In genomic region chr6:3247255-3248146, GRCh38 we compare ENCODE assay signal across 8 cellular contexts. TPM values are rescaled to one million over a fixed set of nuclear protein-coding genes. Genes with fewer than 3 reads are reported as not detected.
DNase-seq lines count a peak whose midpoint lies in the region; ATAC-seq, FAIRE-seq and TF ChIP-seq lines count a peak whose summit lies in the region.

No MANE protein-coding gene starts in this region.

- no peak overlapping the region for H3K27ac Mint-ChIP-seq in activated CD4-positive, alpha-beta T cell treated with anti-CD3 and anti-CD28 coated beads, Interleukin-2, amount 10 ng/mL, durations not matched to agents 7 days and 5 days
- H3K27ac Mint-ChIP-seq in stimulated activated memory B cell treated with anti-CD40 and anti-IgM and Interleukin-4, amounts not matched to agents 10 μg/mL and 1 μg/mL and 100 μg/mL, for 72 hours, result no peak overlapping the region

- H3K4me1 Mint-ChIP-seq in activated CD4-positive, alpha-beta T cell treated with anti-CD3 and anti-CD28 coated beads, Interleukin-2, amount 10 ng/mL, durations not matched to agents 7 days and 5 days, result peaks cover 10% of the 10 kb centered on the region
- peaks cover 7% of the 10 kb centered on the region for H3K4me1 Mint-ChIP-seq in stimulated activated memory B cell treated with anti-CD40 and anti-IgM and Interleukin-4, amounts not matched to agents 10 μg/mL and 1 μg/mL and 100 μg/mL, for 72 hours

- peak overlapping the region; percentile 30 for H3K4me3 ChIP-seq in epithelial cell of proximal tubule (ENCODE audit: low read depth, low read length)

- peaks cover 44% of the 10 kb centered on the region for H3K27me3 Mint-ChIP-seq in activated CD4-positive, alpha-beta T cell treated with anti-CD3 and anti-CD28 coated beads, Interleukin-2, amount 10 ng/mL, durations not matched to agents 7 days and 5 days
- H3K27me3 Mint-ChIP-seq in stimulated activated memory B cell treated with anti-CD40 and anti-IgM and Interleukin-4, amounts not matched to agents 10 μg/mL and 1 μg/mL and 100 μg/mL, for 72 hours, result peaks cover 75% of the 10 kb centered on the region

- no peak overlapping the region for H3K4me3 Mint-ChIP-seq in activated CD4-positive, alpha-beta T cell treated with anti-CD3 and anti-CD28 coated beads, Interleukin-2, amount 10 ng/mL, durations not matched to agents 7 days and 5 days
- no peak overlapping the region for H3K4me3 Mint-ChIP-seq in stimulated activated memory B cell treated with anti-CD40 and anti-IgM and Interleukin-4, amounts not matched to agents 10 μg/mL and 1 μg/mL and 100 μg/mL, for 72 hours

- H3K36me3 Mint-ChIP-seq in activated CD4-positive, alpha-beta T cell treated with anti-CD3 and anti-CD28 coated beads, Interleukin-2, amount 10 ng/mL, durations not matched to agents 7 days and 5 days (ENCODE audit: low read depth), result no peaks in the 10 kb centered on the region
- no peaks in the 10 kb centered on the region for H3K36me3 Mint-ChIP-seq in stimulated activated memory B cell treated with anti-CD40 and anti-IgM and Interleukin-4, amounts not matched to agents 10 μg/mL and 1 μg/mL and 100 μg/mL, for 72 hours

- no peak for TF ChIP-seq POLR2A in GM12892 (IDR thresholded peaks at IDR 0.05; ENCODE audit: low read depth, low read length)

- no peaks in the 10 kb centered on the region for H3K9me3 Mint-ChIP-seq in activated CD4-positive, alpha-beta T cell treated with anti-CD3 and anti-CD28 coated beads, Interleukin-2, amount 10 ng/mL, durations not matched to agents 7 days and 5 days
- H3K9me3 Mint-ChIP-seq in stimulated activated memory B cell treated with anti-CD40 and anti-IgM and Interleukin-4, amounts not matched to agents 10 μg/mL and 1 μg/mL and 100 μg/mL, for 72 hours, result no peaks in the 10 kb centered on the region

- FAIRE-seq in GM12892 (lab: Jason Lieb, UNC), result no peak

- no peak for TF ChIP-seq CTCF in AG09319 (IDR thresholded peaks at IDR 0.05; ENCODE audit: low read depth, low read length)
- TF ChIP-seq CTCF in epithelial cell of proximal tubule (conservative IDR thresholded peaks at IDR 0.05; ENCODE audit: low read depth, low read length), result no peak

- POLR2A ChIA-PET in activated CD4-positive, alpha-beta T cell treated with anti-CD3 and anti-CD28 coated beads, Interleukin-2, amount 10 ng/mL, durations not matched to agents 7 days and 5 days (lab: Charles Lee), result no interaction called here

- DNase-seq in AG09319 (ENCODE audit: extremely low read depth, low read depth) (peak; percentile 41), NCI-H748 treated with DMSO at 0.1 percent for 48 hours (lab: John Stamatoyannopoulos, UW) (peak; percentile 75), epithelial cell of proximal tubule (ENCODE audit: low read depth) (no peak), myocyte (ENCODE audit: low read depth) (peak; percentile 95), GM12892 (ENCODE audit: insufficient read length) (no peak)
- DNase-seq in activated CD4-positive, alpha-beta T cell treated with anti-CD3 and anti-CD28 coated beads, Interleukin-2, amount 10 ng/mL, durations not matched to agents 7 days and 5 days, result no peak

- CTCF ChIA-PET in activated CD4-positive, alpha-beta T cell treated with anti-CD3 and anti-CD28 coated beads, Interleukin-2, amount 10 ng/mL, durations not matched to agents 7 days and 5 days (lab: Charles Lee), result interaction anchor here (1.0 to 1.8 kb wide), 3 partner anchors 10 to 121 kb away, joined by 3 to 5 read pairs (median 4); no protein-coding TSS in a partner anchor

- no peak for ATAC-seq in GM18498 (IDR thresholded peaks at IDR 0.05; ENCODE audit: unreplicated experiment)
- no peak for ATAC-seq in stimulated activated memory B cell treated with anti-CD40 and anti-IgM and Interleukin-4, amounts not matched to agents 10 μg/mL and 1 μg/mL and 100 μg/mL, for 72 hours

RNA-seq across cellular contexts. Expression of gene PSMG4, which starts 11.2 kb away (rescaled TPM):
- 24.6 and 28.6 TPM in 2 replicates for total RNA-seq in epithelial cell of proximal tubule
- 16.8 and 43.0 TPM in 2 replicates for total RNA-seq in myocyte
- 29.4 TPM for polyA plus RNA-seq in myocyte (2012)
- polyA plus RNA-seq in GM12892 (2012; ENCODE audit: missing spikeins), result 18.9 TPM
- total RNA-seq in activated CD4-positive, alpha-beta T cell treated with anti-CD3 and anti-CD28 coated beads, Interleukin-2, amount 10 ng/mL, durations not matched to agents 7 days and 5 days, result 10 to 100 TPM; 21.5 to 24.7 TPM

RNA-seq across cellular contexts. Expression of gene TUBB2B, which starts 20.0 kb away (rescaled TPM):
- 213 and 219 TPM in 2 replicates for total RNA-seq in epithelial cell of proximal tubule
- total RNA-seq in myocyte, result 112 and 114 TPM in 2 replicates
- 71.2 TPM for polyA plus RNA-seq in myocyte (2012)
- polyA plus RNA-seq in GM12892 (2012; ENCODE audit: missing spikeins), result 39.9 TPM
- total RNA-seq in activated CD4-positive, alpha-beta T cell treated with anti-CD3 and anti-CD28 coated beads, Interleukin-2, amount 10 ng/mL, durations not matched to agents 7 days and 5 days, result not detected

Comparison
In these comparisons a context has a peak if more than half of its experiments do, and no peak if none do; other contexts are left out.
1. DNase-seq: peak in AG09319 (single experiment), NCI-H748 treated with DMSO at 0.1 percent for 48 hours (single experiment) and myocyte (single experiment); none in epithelial cell of proximal tubule (single experiment), GM12892 (single experiment) and activated CD4-positive, alpha-beta T cell treated with anti-CD3 and anti-CD28 coated beads, Interleukin-2, amount 10 ng/mL, durations not matched to agents 7 days and 5 days (single experiment).
2. RNA of gene TUBB2B, which starts 20.0 kb away (total RNA-seq): 213 to 219 TPM in epithelial cell of proximal tubule and 112 to 114 TPM in myocyte; not detected in activated CD4-positive, alpha-beta T cell treated with anti-CD3 and anti-CD28 coated beads, Interleukin-2, amount 10 ng/mL, durations not matched to agents 7 days and 5 days; every median in the first group is over 100 times any median in the second.